In genomic region chrX:76971393-76972376, GRCh38 we compare ENCODE assay signal across 15 cellular contexts.
DNase-seq lines count a peak whose midpoint lies in the region; ATAC-seq and TF ChIP-seq lines count a peak whose summit lies in the region.
"Had no signal": no experiment of that assay in that cellular context is flagged by ENCODE, and none has a peak within 500 bp of the region (broad histone marks: within the 10 kb centered on the region; RNA-seq: fewer than 3 reads in every experiment).

No MANE protein-coding gene starts in this region.

- H3K27ac ChIP-seq in SK-N-SH (ENCODE audit: low read depth in 2 of 2, low read length in 1 of 2) (no peak overlapping the region), brain microvascular endothelial cell (no peak overlapping the region), smooth muscle cell (ENCODE audit: low read depth) (no peak overlapping the region)

- no peaks in the 10 kb centered on the region for H3K79me2 ChIP-seq in SK-N-SH (ENCODE audit: insufficient read depth)
- no peaks in the 10 kb centered on the region for H3K79me2 ChIP-seq in smooth muscle cell (ENCODE audit: low read depth)

- no peak overlapping the region for H3K4me3 Mint-ChIP-seq in activated T-helper 1 cell treated with anti-CD3 and anti-CD28 coated beads, Interleukin-12 subunit alpha, Interleukin-12 subunit beta, Interleukin-2, Interleukin-4 antibody, amounts not matched to agents 30 ng/mL and 10 ng/mL and 1 ng/mL, durations not matched to agents 14 hours and 24 hours and 36 hours
- H3K4me3 Mint-ChIP-seq: dendritic cell treated with granulocyte-macrophage colony-stimulating factor and Interleukin-4, amounts not matched to agents 40 ng/mL and 50 ng/mL, for 4 days; T-helper 1 cell treated with Interleukin-12 subunit alpha and Interleukin-12 subunit beta and Interleukin-4 antibody, amounts not matched to agents 30 μg/mL and 1 μg/mL, for 36 hours had no signal

- no peaks in the 10 kb centered on the region for H3F3A ChIP-seq in SK-N-SH (replicated peaks; ENCODE audit: insufficient read depth)
- H3F3A ChIP-seq in smooth muscle cell (ENCODE audit: low read depth) = no peaks in the 10 kb centered on the region

- no peaks in the 10 kb centered on the region for H3K27me3 Mint-ChIP-seq in activated T-helper 1 cell treated with anti-CD3 and anti-CD28 coated beads, Interleukin-12 subunit alpha, Interleukin-12 subunit beta, Interleukin-2, Interleukin-4 antibody, amounts not matched to agents 30 ng/mL and 10 ng/mL and 1 ng/mL, durations not matched to agents 14 hours and 24 hours and 36 hours (ENCODE audit: insufficient read depth)
- H3K27me3 Mint-ChIP-seq: dendritic cell treated with granulocyte-macrophage colony-stimulating factor and Interleukin-4, amounts not matched to agents 40 ng/mL and 50 ng/mL, for 4 days had no signal

- 0% methylated on average over 1 of the region's 1 CpG for WGBS in SK-N-SH (ENCODE audit: low lambda C conversion rate)
- WGBS in smooth muscle cell (ENCODE audit: low lambda C conversion rate) = 68% methylated on average over 1 of the region's 1 CpG

- H3K9me2 ChIP-seq in SK-N-SH = no peaks in the 10 kb centered on the region

- ATAC-seq in GM18499 (IDR thresholded peaks at IDR 0.05; ENCODE audit: insufficient read depth, unreplicated experiment) (peak; percentile 50), GM19351 (IDR thresholded peaks at IDR 0.05; ENCODE audit: unreplicated experiment) (peak; percentile 59), HG03060 (IDR thresholded peaks at IDR 0.05; ENCODE audit: low read depth, unreplicated experiment) (peak; percentile 66)
- ATAC-seq: K562 had no signal

- H3K9ac ChIP-seq in SK-N-SH = no peak overlapping the region
- H3K9ac ChIP-seq in smooth muscle cell (ENCODE audit: low read depth) = no peak overlapping the region

- H3K4me2 ChIP-seq in SK-N-SH (no peak overlapping the region), smooth muscle cell (no peak overlapping the region)

- H3K9me3 ChIP-seq in SK-N-SH = no peaks in the 10 kb centered on the region
- no peaks in the 10 kb centered on the region for H3K9me3 ChIP-seq in smooth muscle cell (replicated peaks; ENCODE audit: low read depth)

- DNase-seq in activated T-helper 1 cell treated with anti-CD3 and anti-CD28 coated beads, Interleukin-12 subunit alpha, Interleukin-12 subunit beta, Interleukin-2, Interleukin-4 antibody, amounts not matched to agents 30 ng/mL and 10 ng/mL and 1 ng/mL, durations not matched to agents 14 hours and 24 hours and 36 hours (ENCODE audit: low spot score) = no peak
- DNase-seq in SK-N-SH (no peak), brain microvascular endothelial cell (no peak), SIG-M5 treated with dmso at 0.1 percent for 504 hours (lab: John Stamatoyannopoulos, UW; ENCODE audit: unreplicated experiment) (no peak), smooth muscle cell (lab: John Stamatoyannopoulos, UW; ENCODE audit: unreplicated experiment) (no peak)
- DNase-seq: activated CD4-positive, alpha-beta T cell treated with anti-CD3 and anti-CD28 coated beads, Interleukin-2, amount 50 U/mL, for 4 hours; kidney; NCI-H2029 treated with DMSO at 0.1 percent for 48 hours; stimulated activated CD4-positive, alpha-beta T cell treated with anti-CD3 and anti-CD28 coated beads, Interleukin-4, amount 100 ng/mL, for 1 hour had no signal

- no peak for TF ChIP-seq CTCF in SK-N-SH (IDR thresholded peaks at IDR 0.05)
- no peak for TF ChIP-seq CTCF in brain microvascular endothelial cell (IDR thresholded peaks at IDR 0.05; ENCODE audit: low read depth, low read length, missing control alignments)
- TF ChIP-seq CTCF in smooth muscle cell (IDR thresholded peaks at IDR 0.05; ENCODE audit: borderline replicate concordance, insufficient read depth, poor library complexity, severe bottlenecking) = no peak

- H3K36me3 ChIP-seq in SK-N-SH (replicated peaks in 1 of 2; ENCODE audit: control insufficient read depth in 1 of 2, insufficient read depth in 2 of 2, low read length in 1 of 2) = no peaks in the 10 kb centered on the region
- no peaks in the 10 kb centered on the region for H3K36me3 ChIP-seq in brain microvascular endothelial cell (replicated peaks)
- no peaks in the 10 kb centered on the region for H3K36me3 ChIP-seq in smooth muscle cell (ENCODE audit: low read depth)

- H3K27me3 ChIP-seq in SK-N-SH (ENCODE audit: insufficient read depth) (no peaks in the 10 kb centered on the region), brain microvascular endothelial cell (replicated peaks) (no peaks in the 10 kb centered on the region), smooth muscle cell (ENCODE audit: low read depth) (no peaks in the 10 kb centered on the region)

- no peak for TF ChIP-seq RAD21 in SK-N-SH (IDR thresholded peaks at IDR 0.05; ENCODE audit: low read length)

- POLR2A ChIA-PET in SK-N-SH (lab: Yijun Ruan, JAX) = no interaction called here

- no peaks in the 10 kb centered on the region for H3K4me1 ChIP-seq in SK-N-SH (ENCODE audit: control insufficient read depth in 1 of 2, insufficient read depth in 2 of 2, low read depth in 1 of 2, low read length in 1 of 2)
- no peaks in the 10 kb centered on the region for H3K4me1 ChIP-seq in smooth muscle cell (ENCODE audit: low read depth)

- no peak for TF ChIP-seq EP300 in SK-N-SH (IDR thresholded peaks at IDR 0.05; ENCODE audit: borderline replicate concordance in 1 of 2, low read depth in 1 of 2, low read length in 1 of 2)

- H4K20me1 ChIP-seq in SK-N-SH (ENCODE audit: insufficient read depth) = no peaks in the 10 kb centered on the region
- H4K20me1 ChIP-seq in smooth muscle cell (ENCODE audit: low read depth) = no peaks in the 10 kb centered on the region

- peak overlapping the region; percentile 40 for H3K27ac Mint-ChIP-seq in activated T-helper 1 cell treated with anti-CD3 and anti-CD28 coated beads, Interleukin-12 subunit alpha, Interleukin-12 subunit beta, Interleukin-2, Interleukin-4 antibody, amounts not matched to agents 30 ng/mL and 10 ng/mL and 1 ng/mL, durations not matched to agents 14 hours and 24 hours and 36 hours
- H3K27ac Mint-ChIP-seq: dendritic cell treated with granulocyte-macrophage colony-stimulating factor and Interleukin-4, amounts not matched to agents 40 ng/mL and 50 ng/mL, for 4 days; T-helper 1 cell treated with Interleukin-12 subunit alpha and Interleukin-12 subunit beta and Interleukin-4 antibody, amounts not matched to agents 30 μg/mL and 1 μg/mL, for 36 hours had no signal

- H3K4me1 Mint-ChIP-seq in activated T-helper 1 cell treated with anti-CD3 and anti-CD28 coated beads, Interleukin-12 subunit alpha, Interleukin-12 subunit beta, Interleukin-2, Interleukin-4 antibody, amounts not matched to agents 30 ng/mL and 10 ng/mL and 1 ng/mL, durations not matched to agents 14 hours and 24 hours and 36 hours (ENCODE audit: low read depth) = no peaks in the 10 kb centered on the region

- in situ Hi-C loops in brain microvascular endothelial cell (cut with HindIII; ENCODE audit: low pct_ligation_motif_present, low sequenced_read_pairs) = no loop called here

- H2AFZ ChIP-seq in SK-N-SH (ENCODE audit: low read depth) (no peak overlapping the region), smooth muscle cell (ENCODE audit: low read depth) (no peak overlapping the region)

- intact Hi-C loops in activated T-helper 1 cell treated with anti-CD3 and anti-CD28 coated beads, Interleukin-12 subunit alpha, Interleukin-12 subunit beta, Interleukin-2, Interleukin-4 antibody, amounts not matched to agents 30 ng/mL and 10 ng/mL and 1 ng/mL, durations not matched to agents 14 hours and 24 hours and 36 hours (cut with micrococcal nuclease) = loop anchor here (1.0 kb wide), 1 partner anchor 33 kb away; no protein-coding TSS in a partner anchor

- H3K36me3 Mint-ChIP-seq in activated T-helper 1 cell treated with anti-CD3 and anti-CD28 coated beads, Interleukin-12 subunit alpha, Interleukin-12 subunit beta, Interleukin-2, Interleukin-4 antibody, amounts not matched to agents 30 ng/mL and 10 ng/mL and 1 ng/mL, durations not matched to agents 14 hours and 24 hours and 36 hours (ENCODE audit: low read depth) = no peaks in the 10 kb centered on the region

- CTCF ChIA-PET in SK-N-SH (lab: Yijun Ruan, JAX) = no interaction called here

- H3K4me3 ChIP-seq in SK-N-SH (ENCODE audit: low read depth in 2 of 2, low read length in 1 of 2) (no peak overlapping the region), brain microvascular endothelial cell (ENCODE audit: low read depth, low read length) (no peak overlapping the region), smooth muscle cell (no peak overlapping the region)
- H3K4me3 ChIP-seq: K562 had no signal

- H3K9me3 Mint-ChIP-seq in activated T-helper 1 cell treated with anti-CD3 and anti-CD28 coated beads, Interleukin-12 subunit alpha, Interleukin-12 subunit beta, Interleukin-2, Interleukin-4 antibody, amounts not matched to agents 30 ng/mL and 10 ng/mL and 1 ng/mL, durations not matched to agents 14 hours and 24 hours and 36 hours = no peaks in the 10 kb centered on the region
- H3K9me3 Mint-ChIP-seq: dendritic cell treated with granulocyte-macrophage colony-stimulating factor and Interleukin-4, amounts not matched to agents 40 ng/mL and 50 ng/mL, for 4 days; T-helper 1 cell treated with Interleukin-12 subunit alpha and Interleukin-12 subunit beta and Interleukin-4 antibody, amounts not matched to agents 30 μg/mL and 1 μg/mL, for 36 hours had no signal

TF ChIP-seq in SK-N-SH, 30 proteins besides CTCF, POLR2A, EP300 and RAD21 (continues in another document):
- TF ChIP-seq USF1 (IDR thresholded peaks at IDR 0.05; ENCODE audit: borderline replicate concordance, low read depth) = no peak
- no peak for TF ChIP-seq EZH2phosphoT487 (IDR thresholded peaks at IDR 0.05; ENCODE audit: borderline replicate concordance, low read depth)
- TF ChIP-seq POLR2AphosphoS5 (IDR thresholded peaks at IDR 0.05; ENCODE audit: low read depth, low read length) = no peak
- no peak for TF ChIP-seq FOSL2 (IDR thresholded peaks at IDR 0.05; ENCODE audit: borderline replicate concordance, low read depth)
- no peak for TF ChIP-seq TAF1 (IDR thresholded peaks at IDR 0.05; ENCODE audit: borderline replicate concordance, low read depth, low read length)
- TF ChIP-seq RCOR1 (IDR thresholded peaks at IDR 0.05; ENCODE audit: low read length) = no peak
- TF ChIP-seq NRF1 (IDR thresholded peaks at IDR 0.05; ENCODE audit: low read depth, low read length) = no peak
